Comparison of ENCODE assay signal across 2 cellular contexts in the genomic region with DNA sequence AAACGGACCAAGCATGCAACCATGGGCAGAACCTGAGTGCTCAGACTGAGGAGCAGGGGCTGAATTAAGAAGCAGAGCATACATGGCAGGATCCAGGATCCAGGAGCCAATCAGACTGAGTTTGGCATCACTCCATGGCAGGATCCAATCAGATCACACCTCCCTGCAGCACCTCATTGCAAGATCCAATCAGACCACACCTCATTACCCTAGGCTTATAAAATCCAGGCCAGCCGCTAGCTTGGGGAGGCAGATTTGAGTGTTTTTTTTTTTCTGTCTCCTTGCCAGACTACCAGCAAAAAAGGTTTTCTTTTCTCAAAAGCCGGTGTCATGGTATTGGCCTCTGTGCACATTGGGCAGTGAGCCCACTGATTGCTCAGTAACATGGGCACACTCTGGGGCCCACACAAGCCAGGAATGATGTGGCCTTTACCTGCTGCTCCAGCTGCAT.
TF ChIP-seq lines count a peak whose summit lies in the region.

No MANE protein-coding gene starts in this region.

TF ChIP-seq in A549, 52 proteins besides CTCF, POLR2A, EP300 and RAD21 (continued from another document):
- TF ChIP-seq SMC3 (IDR thresholded peaks at IDR 0.05), result no peak
- TF ChIP-seq HEYL (CRISPR knock-in tag; IDR thresholded peaks at IDR 0.05), result no peak
- TF ChIP-seq, protein P1, sequence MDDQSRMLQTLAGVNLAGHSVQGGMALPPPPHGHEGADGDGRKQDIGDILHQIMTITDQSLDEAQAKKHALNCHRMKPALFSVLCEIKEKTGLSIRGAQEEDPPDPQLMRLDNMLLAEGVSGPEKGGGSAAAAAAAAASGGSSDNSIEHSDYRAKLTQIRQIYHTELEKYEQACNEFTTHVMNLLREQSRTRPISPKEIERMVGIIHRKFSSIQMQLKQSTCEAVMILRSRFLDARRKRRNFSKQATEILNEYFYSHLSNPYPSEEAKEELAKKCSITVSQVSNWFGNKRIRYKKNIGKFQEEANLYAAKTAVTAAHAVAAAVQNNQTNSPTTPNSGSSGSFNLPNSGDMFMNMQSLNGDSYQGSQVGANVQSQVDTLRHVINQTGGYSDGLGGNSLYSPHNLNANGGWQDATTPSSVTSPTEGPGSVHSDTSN (IDR thresholded peaks at IDR 0.05), result no peak
- TF ChIP-seq, protein P2, sequence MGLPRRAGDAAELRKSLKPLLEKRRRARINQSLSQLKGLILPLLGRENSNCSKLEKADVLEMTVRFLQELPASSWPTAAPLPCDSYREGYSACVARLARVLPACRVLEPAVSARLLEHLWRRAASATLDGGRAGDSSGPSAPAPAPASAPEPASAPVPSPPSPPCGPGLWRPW (IDR thresholded peaks at IDR 0.05), result no peak
- TF ChIP-seq FOSB (CRISPR knock-in tag; IDR thresholded peaks at IDR 0.05), result no peak
- no peak for TF ChIP-seq ZFP36 (IDR thresholded peaks at IDR 0.05; ENCODE audit: borderline replicate concordance, partially characterized antibody)
- TF ChIP-seq CEBPB (IDR thresholded peaks at IDR 0.05), result no peak
- no peak for TF ChIP-seq ZC3H11A (IDR thresholded peaks at IDR 0.05)
- TF ChIP-seq RNF2 (IDR thresholded peaks at IDR 0.05; ENCODE audit: borderline replicate concordance, low read depth), result no peak
- no peak for TF ChIP-seq CHD2 (IDR thresholded peaks at IDR 0.05; ENCODE audit: low read length, partially characterized antibody)

TF ChIP-seq in IMR-90, 13 proteins besides CTCF, POLR2A, EP300 and RAD21 (continued from another document):
- TF ChIP-seq MXI1 (IDR thresholded peaks at IDR 0.05; ENCODE audit: borderline replicate concordance, low read depth, low read length), result no peak
- no peak for TF ChIP-seq BHLHE40 (IDR thresholded peaks at IDR 0.05; ENCODE audit: low read depth, low read length)
- TF ChIP-seq, protein P3, sequence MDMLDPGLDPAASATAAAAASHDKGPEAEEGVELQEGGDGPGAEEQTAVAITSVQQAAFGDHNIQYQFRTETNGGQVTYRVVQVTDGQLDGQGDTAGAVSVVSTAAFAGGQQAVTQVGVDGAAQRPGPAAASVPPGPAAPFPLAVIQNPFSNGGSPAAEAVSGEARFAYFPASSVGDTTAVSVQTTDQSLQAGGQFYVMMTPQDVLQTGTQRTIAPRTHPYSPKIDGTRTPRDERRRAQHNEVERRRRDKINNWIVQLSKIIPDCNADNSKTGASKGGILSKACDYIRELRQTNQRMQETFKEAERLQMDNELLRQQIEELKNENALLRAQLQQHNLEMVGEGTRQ (IDR thresholded peaks at IDR 0.05; ENCODE audit: low read depth, low read length), result no peak
- no peak for TF ChIP-seq SMC3 (IDR thresholded peaks at IDR 0.05; ENCODE audit: low read depth, low read length)
- no peak for TF ChIP-seq FOS (IDR thresholded peaks at IDR 0.05; ENCODE audit: low read depth, low read length)
- no peak for TF ChIP-seq RFX5 (IDR thresholded peaks at IDR 0.05; ENCODE audit: low read depth, low read length)
- TF ChIP-seq, protein P4, sequence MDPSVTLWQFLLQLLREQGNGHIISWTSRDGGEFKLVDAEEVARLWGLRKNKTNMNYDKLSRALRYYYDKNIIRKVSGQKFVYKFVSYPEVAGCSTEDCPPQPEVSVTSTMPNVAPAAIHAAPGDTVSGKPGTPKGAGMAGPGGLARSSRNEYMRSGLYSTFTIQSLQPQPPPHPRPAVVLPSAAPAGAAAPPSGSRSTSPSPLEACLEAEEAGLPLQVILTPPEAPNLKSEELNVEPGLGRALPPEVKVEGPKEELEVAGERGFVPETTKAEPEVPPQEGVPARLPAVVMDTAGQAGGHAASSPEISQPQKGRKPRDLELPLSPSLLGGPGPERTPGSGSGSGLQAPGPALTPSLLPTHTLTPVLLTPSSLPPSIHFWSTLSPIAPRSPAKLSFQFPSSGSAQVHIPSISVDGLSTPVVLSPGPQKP (IDR thresholded peaks at IDR 0.05; ENCODE audit: borderline replicate concordance, low read depth, low read length), result no peak
